Comparison of ENCODE assay signal across 7 cellular contexts in the genomic region with DNA sequence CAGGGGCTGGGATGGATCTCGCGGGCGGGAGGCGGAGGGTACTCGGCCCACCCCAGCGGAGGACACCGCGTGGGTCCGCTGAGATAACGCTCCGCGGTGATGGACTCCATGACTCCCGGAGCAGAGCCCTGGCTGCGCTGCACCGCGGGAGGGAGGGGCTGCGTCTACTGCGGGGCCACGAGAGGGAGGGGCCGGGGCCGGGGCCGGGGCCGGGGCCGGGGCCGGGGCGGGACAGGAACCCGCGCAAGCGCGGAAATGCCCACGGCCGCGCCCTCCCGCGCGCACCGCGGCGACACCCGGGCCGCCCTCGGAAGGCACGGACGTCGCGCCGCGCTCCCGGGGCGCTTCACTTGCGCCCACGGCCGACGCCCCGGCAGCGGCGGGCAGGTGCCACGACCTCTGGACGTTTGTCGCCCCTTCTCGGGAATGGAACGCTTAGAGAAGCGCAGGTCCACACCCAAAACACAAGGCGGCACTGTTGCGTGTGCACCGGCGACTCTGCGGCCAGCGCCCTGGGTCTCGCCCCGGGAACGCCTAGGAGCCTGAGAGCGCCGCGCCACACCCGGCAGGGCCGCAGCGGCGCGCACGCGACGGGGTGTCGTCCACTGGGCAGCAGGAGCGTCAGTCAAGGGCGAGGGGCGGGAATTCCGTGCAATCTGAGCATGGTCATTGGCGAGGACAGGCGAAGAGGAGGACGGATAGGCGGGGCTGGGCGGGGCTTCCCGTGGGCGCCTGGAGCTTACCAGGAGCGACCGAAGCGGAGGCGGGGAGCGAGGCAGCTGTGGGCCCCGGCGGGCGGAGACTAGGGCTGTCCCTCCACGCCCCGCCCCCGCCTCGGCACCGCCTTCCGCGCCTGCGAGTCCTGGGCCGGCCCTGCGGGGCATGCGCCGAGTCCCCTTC. TPM values are rescaled to one million over a fixed set of nuclear protein-coding genes. Genes with fewer than 3 reads are reported as not detected.
DNase-seq lines count a peak whose midpoint lies in the region; ATAC-seq, FAIRE-seq and TF ChIP-seq lines count a peak whose summit lies in the region.
"Not testable (repeated sequence)": the region's sequence is repeated elsewhere in the genome, so short reads cannot be mapped to it uniquely, and the experiment has no call there.
"Had no signal": no experiment of that assay in that cellular context is flagged by ENCODE, and none has a peak within 500 bp of the region (broad histone marks: within the 10 kb centered on the region; RNA-seq: fewer than 3 reads in every experiment).

No MANE protein-coding gene starts in this region.

- H3K4me3 Mint-ChIP-seq in activated T-cell treated with anti-CD3 and anti-CD28 coated beads, Interleukin-2, amount 50 U/mL, for 4 hours: not testable (repeated sequence)

- H3K9ac ChIP-seq in HepG2 (ENCODE audit: insufficient read depth, low read depth, low read length): not testable (repeated sequence)

- WGBS in HepG2 (ENCODE audit: low lambda C conversion rate): no CpG with 5 or more reads among the region's 115 CpGs

- H3K9me3 ChIP-seq in HepG2 (ENCODE audit: low read length): not testable (repeated sequence)

- H3K79me2 ChIP-seq in HepG2 (ENCODE audit: insufficient read depth, low read length): not testable (repeated sequence)

- not testable (repeated sequence) for H3K4me3 ChIP-seq in HepG2 (replicated peaks in 1 of 3; ENCODE audit: insufficient read depth in 1 of 3, low read depth in 2 of 3, low read length in 3 of 3)

- FAIRE-seq in HepG2 (lab: Jason Lieb, UNC): peak; percentile 99

- not testable (repeated sequence) for H2AFZ ChIP-seq in HepG2 (ENCODE audit: low read length)

- TF ChIP-seq POLR2A in HepG2 (IDR thresholded peaks at IDR 0.05; ENCODE audit: insufficient read depth in 1 of 2, low read depth in 2 of 2, low read length in 2 of 2): not testable (repeated sequence)

- not testable (repeated sequence) for H4K20me1 ChIP-seq in HepG2 (ENCODE audit: insufficient read depth, low read length)

- H3K27me3 Mint-ChIP-seq in activated T-cell treated with anti-CD3 and anti-CD28 coated beads, Interleukin-2, amount 50 U/mL, for 4 hours (ENCODE audit: low read depth): not testable (repeated sequence)

- H3K36me3 ChIP-seq in HepG2 (replicated peaks in 1 of 2; ENCODE audit: control insufficient read depth in 1 of 2, insufficient read depth in 2 of 2, low read length in 2 of 2): not testable (repeated sequence)

- not testable (repeated sequence) for H3K9me3 Mint-ChIP-seq in activated T-cell treated with anti-CD3 and anti-CD28 coated beads, Interleukin-2, amount 50 U/mL, for 4 hours

- not testable (repeated sequence) for TF ChIP-seq CTCF in 22Rv1 (IDR thresholded peaks at IDR 0.05); HepG2 (CRISPR knock-in tag; IDR thresholded peaks at IDR 0.05)

- not testable (repeated sequence) for BruUV-seq in HepG2 (replicated peaks; lab: Mats Ljungman, UMichigan)

- CTCF ChIA-PET in HepG2 (lab: Yijun Ruan, JAX; ENCODE audit: low intra/inter-chr PET ratio, low total read pairs): not testable (repeated sequence)

- not testable (repeated sequence) for H3K4me2 ChIP-seq in HepG2 (ENCODE audit: low read depth, low read length)

- TF ChIP-seq RAD21 in HepG2 (CRISPR knock-in tag; IDR thresholded peaks at IDR 0.05): not testable (repeated sequence)

- in situ Hi-C loops in HepG2 (cut with HindIII; ENCODE audit: extremely low pct_ligation_motif_present, low pct_unique_long_range_greater_than_20kb): not testable (repeated sequence)

- H3K27ac ChIP-seq in 22Rv1: 0 out of 2 replicates have a peak overlapping the region, but pooled peaks have one; percentile 27
- not testable (repeated sequence) for H3K27ac ChIP-seq in HepG2 (ENCODE audit: extremely low read length, insufficient read depth, low read length)

- POLR2A ChIA-PET in HepG2 (lab: Yijun Ruan, JAX): not testable (repeated sequence)

- H3K27me3 ChIP-seq in HepG2 (ENCODE audit: control insufficient read depth in 1 of 2, insufficient read depth in 2 of 2, low read length in 2 of 2): not testable (repeated sequence)

- DNase-seq in activated T-cell treated with anti-CD3 and anti-CD28 coated beads, Interleukin-2, amount 50 U/mL, for 4 hours; HepG2 (ENCODE audit: low spot score): not testable (repeated sequence)

- H3K36me3 Mint-ChIP-seq in activated T-cell treated with anti-CD3 and anti-CD28 coated beads, Interleukin-2, amount 50 U/mL, for 4 hours (ENCODE audit: insufficient read depth): not testable (repeated sequence)

- not testable (repeated sequence) for H3K4me1 Mint-ChIP-seq in activated T-cell treated with anti-CD3 and anti-CD28 coated beads, Interleukin-2, amount 50 U/mL, for 4 hours (ENCODE audit: low read depth)

- not testable (repeated sequence) for TF ChIP-seq EP300 in HepG2 (IDR thresholded peaks at IDR 0.05; ENCODE audit: low read depth in 2 of 2, low read length in 2 of 2); HepG2 (CRISPR knock-in tag; IDR thresholded peaks at IDR 0.05; ENCODE audit: borderline replicate concordance)

- H3K4me1 ChIP-seq in HepG2 (ENCODE audit: insufficient read depth, low read length): not testable (repeated sequence)

- intact Hi-C loops in HepG2 (cut with micrococcal nuclease; ENCODE audit: unreplicated experiment): not testable (repeated sequence)

- peak; percentile 84 for ATAC-seq in GM19324 (IDR thresholded peaks at IDR 0.05; ENCODE audit: low FRiP score, unreplicated experiment)
- ATAC-seq in HG02588 (IDR thresholded peaks at IDR 0.05; ENCODE audit: unreplicated experiment): peak; percentile 66
- ATAC-seq in HG03342 (IDR thresholded peaks at IDR 0.05; ENCODE audit: unreplicated experiment): peak; percentile 64
- ATAC-seq in activated T-cell treated with anti-CD3 and anti-CD28 coated beads, Interleukin-2, amount 50 U/mL, for 4 hours: peak; percentile 71 to 73
- peak; percentile 68 for ATAC-seq in HepG2

RNA-seq across cellular contexts. Expression of gene FLNA, which starts 32.8 kb away (rescaled TPM):
- total RNA-seq in activated T-cell treated with anti-CD3 and anti-CD28 coated beads, Interleukin-2, amount 50 U/mL, for 4 hours: 100 to 1,000 TPM; 765 to 924 (median 866) TPM
- 119 and 174 TPM in 2 replicates for total RNA-seq in HepG2 (2016; rRNA removed; fragmentation: Illumina TruSeq; extraction: Trizol)
- 13.2 and 13.4 TPM in 2 replicates for total RNA-seq in HepG2 (2016; cell fraction: cytosol; rRNA removed; fragmentation: Illumina TruSeq; extraction: Trizol; ENCODE audit: low read depth)
- 90.0 and 191 TPM in 2 replicates for total RNA-seq in HepG2 (2016; cell fraction: insoluble cytoplasmic fraction; rRNA removed; fragmentation: Illumina TruSeq; extraction: Trizol)
- total RNA-seq in HepG2 (2016; cell fraction: membrane; rRNA removed; fragmentation: Illumina TruSeq; extraction: Trizol): 36.3 and 36.5 TPM in 2 replicates
- 184 and 199 TPM in 2 replicates for total RNA-seq in HepG2 (2016; cell fraction: nucleus; rRNA removed; fragmentation: Illumina TruSeq; extraction: Trizol)
- 83.4 and 117 TPM in 2 replicates for polyA plus RNA-seq in HepG2 (2011; rRNA removed)
- 51.4 and 75.1 TPM in 2 replicates for polyA plus RNA-seq in HepG2 (2011; cell fraction: cytosol; rRNA removed)
- 546 and 648 TPM in 2 replicates for polyA plus RNA-seq in HepG2 (2011; cell fraction: nucleus; rRNA removed)
- 102 and 157 TPM in 2 replicates for polyA plus RNA-seq in HepG2 (2012)
- polyA plus RNA-seq in HepG2 (2016; cell fraction: cytosol; fragmentation: Illumina TruSeq; extraction: Trizol; ENCODE audit: low read depth): 12.4 and 15.1 TPM in 2 replicates
- 93.9 and 131 TPM in 2 replicates for polyA plus RNA-seq in HepG2 (2016; cell fraction: insoluble cytoplasmic fraction; fragmentation: Illumina TruSeq; extraction: Trizol; ENCODE audit: low read depth)
- polyA plus RNA-seq in HepG2 (2016; cell fraction: membrane; fragmentation: Illumina TruSeq; extraction: Trizol; ENCODE audit: low read depth): 22.9 and 27.1 TPM in 2 replicates
- polyA plus RNA-seq in HepG2 (2016; cell fraction: nucleus; fragmentation: Illumina TruSeq; extraction: Trizol; ENCODE audit: insufficient read depth, low read depth): 309 and 326 TPM in 2 replicates
- polyA minus RNA-seq in HepG2 (2011; rRNA and poly(A)+ RNA removed; ENCODE audit: low replicate concordance): 637 and 802 TPM in 2 replicates
- 304 and 314 TPM in 2 replicates for polyA minus RNA-seq in HepG2 (2011; cell fraction: cytosol; rRNA and poly(A)+ RNA removed)
- polyA minus RNA-seq in HepG2 (2011; cell fraction: nucleus; rRNA and poly(A)+ RNA removed): 230 and 260 TPM in 2 replicates

RNA-seq across cellular contexts. Expression of gene EMD, which starts 37.4 kb away (rescaled TPM):
- 100 to 1,000 TPM; 107 to 113 (median 111) TPM for total RNA-seq in activated T-cell treated with anti-CD3 and anti-CD28 coated beads, Interleukin-2, amount 50 U/mL, for 4 hours
- total RNA-seq in HepG2 (2016; rRNA removed; fragmentation: Illumina TruSeq; extraction: Trizol): 10.4 and 14.5 TPM in 2 replicates
- total RNA-seq in HepG2 (2016; cell fraction: cytosol; rRNA removed; fragmentation: Illumina TruSeq; extraction: Trizol; ENCODE audit: low read depth): 23.2 and 32.8 TPM in 2 replicates
- total RNA-seq in HepG2 (2016; cell fraction: insoluble cytoplasmic fraction; rRNA removed; fragmentation: Illumina TruSeq; extraction: Trizol): 8.8 and 14.4 TPM in 2 replicates
- 27.8 and 36.0 TPM in 2 replicates for total RNA-seq in HepG2 (2016; cell fraction: membrane; rRNA removed; fragmentation: Illumina TruSeq; extraction: Trizol)
- total RNA-seq in HepG2 (2016; cell fraction: nucleus; rRNA removed; fragmentation: Illumina TruSeq; extraction: Trizol): 9.2 and 9.7 TPM in 2 replicates
- 14.9 and 19.1 TPM in 2 replicates for polyA plus RNA-seq in HepG2 (2011; rRNA removed)
- polyA plus RNA-seq in HepG2 (2011; cell fraction: cytosol; rRNA removed): 16.0 and 18.2 TPM in 2 replicates
- 49.8 and 50.2 TPM in 2 replicates for polyA plus RNA-seq in HepG2 (2011; cell fraction: nucleus; rRNA removed)
- polyA plus RNA-seq in HepG2 (2012): 17.5 and 18.8 TPM in 2 replicates
- polyA plus RNA-seq in HepG2 (2016; cell fraction: cytosol; fragmentation: Illumina TruSeq; extraction: Trizol; ENCODE audit: low read depth): 74.7 and 108 TPM in 2 replicates
- 25.4 and 35.1 TPM in 2 replicates for polyA plus RNA-seq in HepG2 (2016; cell fraction: insoluble cytoplasmic fraction; fragmentation: Illumina TruSeq; extraction: Trizol; ENCODE audit: low read depth)
- 69.7 and 96.5 TPM in 2 replicates for polyA plus RNA-seq in HepG2 (2016; cell fraction: membrane; fragmentation: Illumina TruSeq; extraction: Trizol; ENCODE audit: low read depth)
- polyA plus RNA-seq in HepG2 (2016; cell fraction: nucleus; fragmentation: Illumina TruSeq; extraction: Trizol; ENCODE audit: insufficient read depth, low read depth): 38.7 and 39.0 TPM in 2 replicates
- polyA minus RNA-seq in HepG2 (2011; rRNA and poly(A)+ RNA removed; ENCODE audit: low replicate concordance): 13.3 and 53.4 TPM in 2 replicates
- 9.3 and 9.9 TPM in 2 replicates for polyA minus RNA-seq in HepG2 (2011; cell fraction: cytosol; rRNA and poly(A)+ RNA removed)
- 6.2 and 7.2 TPM in 2 replicates for polyA minus RNA-seq in HepG2 (2011; cell fraction: nucleus; rRNA and poly(A)+ RNA removed)

RNA-seq across cellular contexts. Expression of gene TKTL1, which starts 46.1 kb away (rescaled TPM):
- not detected for total RNA-seq in activated T-cell treated with anti-CD3 and anti-CD28 coated beads, Interleukin-2, amount 50 U/mL, for 4 hours
- not detected in 2 replicates for total RNA-seq in HepG2 (2016; rRNA removed; fragmentation: Illumina TruSeq; extraction: Trizol)
- total RNA-seq in HepG2 (2016; cell fraction: cytosol; rRNA removed; fragmentation: Illumina TruSeq; extraction: Trizol; ENCODE audit: low read depth): not detected in 2 replicates
- not detected in 2 replicates for total RNA-seq in HepG2 (2016; cell fraction: insoluble cytoplasmic fraction; rRNA removed; fragmentation: Illumina TruSeq; extraction: Trizol)
- not detected in 2 replicates for total RNA-seq in HepG2 (2016; cell fraction: membrane; rRNA removed; fragmentation: Illumina TruSeq; extraction: Trizol)
- total RNA-seq in HepG2 (2016; cell fraction: nucleus; rRNA removed; fragmentation: Illumina TruSeq; extraction: Trizol): not detected in 2 replicates
- not detected in 2 replicates for polyA plus RNA-seq in HepG2 (2011; rRNA removed)
- polyA plus RNA-seq in HepG2 (2011; cell fraction: cytosol; rRNA removed): not detected in 2 replicates
- polyA plus RNA-seq in HepG2 (2011; cell fraction: nucleus; rRNA removed): not detected in 2 replicates
- not detected in 2 replicates for polyA plus RNA-seq in HepG2 (2012)
- polyA plus RNA-seq in HepG2 (2016; cell fraction: cytosol; fragmentation: Illumina TruSeq; extraction: Trizol; ENCODE audit: low read depth): not detected in 2 replicates
- not detected in 2 replicates for polyA plus RNA-seq in HepG2 (2016; cell fraction: insoluble cytoplasmic fraction; fragmentation: Illumina TruSeq; extraction: Trizol; ENCODE audit: low read depth)
- not detected in 2 replicates for polyA plus RNA-seq in HepG2 (2016; cell fraction: membrane; fragmentation: Illumina TruSeq; extraction: Trizol; ENCODE audit: low read depth)
- not detected in 2 replicates for polyA plus RNA-seq in HepG2 (2016; cell fraction: nucleus; fragmentation: Illumina TruSeq; extraction: Trizol; ENCODE audit: insufficient read depth, low read depth)
- polyA minus RNA-seq in HepG2 (2011; rRNA and poly(A)+ RNA removed; ENCODE audit: low replicate concordance): 0.33 TPM in 1 of 2 replicates, not detected in the other
- polyA minus RNA-seq in HepG2 (2011; cell fraction: cytosol; rRNA and poly(A)+ RNA removed): not detected in 2 replicates
- not detected in 2 replicates for polyA minus RNA-seq in HepG2 (2011; cell fraction: nucleus; rRNA and poly(A)+ RNA removed)
- total RNA-seq: smooth muscle cell had no signal
- polyA plus RNA-seq: smooth muscle cell had no signal

RNA-seq across cellular contexts. Expression of gene TEX28, which starts 46.7 kb away (rescaled TPM):
- not detected for total RNA-seq in activated T-cell treated with anti-CD3 and anti-CD28 coated beads, Interleukin-2, amount 50 U/mL, for 4 hours
- total RNA-seq in HepG2 (2016; rRNA removed; fragmentation: Illumina TruSeq; extraction: Trizol): not detected in 2 replicates
- not detected in 2 replicates for total RNA-seq in HepG2 (2016; cell fraction: cytosol; rRNA removed; fragmentation: Illumina TruSeq; extraction: Trizol; ENCODE audit: low read depth)
- total RNA-seq in HepG2 (2016; cell fraction: insoluble cytoplasmic fraction; rRNA removed; fragmentation: Illumina TruSeq; extraction: Trizol): not detected in 2 replicates
- not detected in 2 replicates for total RNA-seq in HepG2 (2016; cell fraction: membrane; rRNA removed; fragmentation: Illumina TruSeq; extraction: Trizol)
- total RNA-seq in HepG2 (2016; cell fraction: nucleus; rRNA removed; fragmentation: Illumina TruSeq; extraction: Trizol): not detected in 2 replicates
- not detected in 2 replicates for polyA plus RNA-seq in HepG2 (2011; rRNA removed)
- polyA plus RNA-seq in HepG2 (2011; cell fraction: cytosol; rRNA removed): not detected in 2 replicates
- not detected in 2 replicates for polyA plus RNA-seq in HepG2 (2011; cell fraction: nucleus; rRNA removed)
- polyA plus RNA-seq in HepG2 (2012): not detected in 2 replicates
- not detected in 2 replicates for polyA plus RNA-seq in HepG2 (2016; cell fraction: cytosol; fragmentation: Illumina TruSeq; extraction: Trizol; ENCODE audit: low read depth)
- polyA plus RNA-seq in HepG2 (2016; cell fraction: insoluble cytoplasmic fraction; fragmentation: Illumina TruSeq; extraction: Trizol; ENCODE audit: low read depth): not detected in 2 replicates
- not detected in 2 replicates for polyA plus RNA-seq in HepG2 (2016; cell fraction: membrane; fragmentation: Illumina TruSeq; extraction: Trizol; ENCODE audit: low read depth)
- not detected in 2 replicates for polyA plus RNA-seq in HepG2 (2016; cell fraction: nucleus; fragmentation: Illumina TruSeq; extraction: Trizol; ENCODE audit: insufficient read depth, low read depth)
- not detected in 2 replicates for polyA minus RNA-seq in HepG2 (2011; rRNA and poly(A)+ RNA removed; ENCODE audit: low replicate concordance)
- not detected in 2 replicates for polyA minus RNA-seq in HepG2 (2011; cell fraction: cytosol; rRNA and poly(A)+ RNA removed)
- not detected in 2 replicates for polyA minus RNA-seq in HepG2 (2011; cell fraction: nucleus; rRNA and poly(A)+ RNA removed)
- total RNA-seq: smooth muscle cell had no signal
- polyA plus RNA-seq: smooth muscle cell had no signal

RNA-seq across cellular contexts. Expression of gene RPL10, which starts 56.5 kb away (rescaled TPM):
- 1,000 to 10,000 TPM; 3,297 to 3,503 (median 3,452) TPM for total RNA-seq in activated T-cell treated with anti-CD3 and anti-CD28 coated beads, Interleukin-2, amount 50 U/mL, for 4 hours
- total RNA-seq in HepG2 (2016; rRNA removed; fragmentation: Illumina TruSeq; extraction: Trizol): 2,381 and 2,883 TPM in 2 replicates
- 2,845 and 3,163 TPM in 2 replicates for total RNA-seq in HepG2 (2016; cell fraction: cytosol; rRNA removed; fragmentation: Illumina TruSeq; extraction: Trizol; ENCODE audit: low read depth)
- total RNA-seq in HepG2 (2016; cell fraction: insoluble cytoplasmic fraction; rRNA removed; fragmentation: Illumina TruSeq; extraction: Trizol): 2,364 and 2,968 TPM in 2 replicates
- 6,021 and 6,074 TPM in 2 replicates for total RNA-seq in HepG2 (2016; cell fraction: membrane; rRNA removed; fragmentation: Illumina TruSeq; extraction: Trizol)
- 936 and 1,040 TPM in 2 replicates for total RNA-seq in HepG2 (2016; cell fraction: nucleus; rRNA removed; fragmentation: Illumina TruSeq; extraction: Trizol)
- polyA plus RNA-seq in HepG2 (2011; rRNA removed): 4,713 and 5,167 TPM in 2 replicates
- 7,297 and 8,438 TPM in 2 replicates for polyA plus RNA-seq in HepG2 (2011; cell fraction: cytosol; rRNA removed)
- 1,715 and 1,756 TPM in 2 replicates for polyA plus RNA-seq in HepG2 (2011; cell fraction: nucleus; rRNA removed)
- 3,170 and 4,590 TPM in 2 replicates for polyA plus RNA-seq in HepG2 (2012)
- polyA plus RNA-seq in HepG2 (2016; cell fraction: cytosol; fragmentation: Illumina TruSeq; extraction: Trizol; ENCODE audit: low read depth): 5,111 and 5,676 TPM in 2 replicates
- 3,496 and 3,549 TPM in 2 replicates for polyA plus RNA-seq in HepG2 (2016; cell fraction: insoluble cytoplasmic fraction; fragmentation: Illumina TruSeq; extraction: Trizol; ENCODE audit: low read depth)
- polyA plus RNA-seq in HepG2 (2016; cell fraction: membrane; fragmentation: Illumina TruSeq; extraction: Trizol; ENCODE audit: low read depth): 7,184 and 7,370 TPM in 2 replicates
- 1,977 and 1,989 TPM in 2 replicates for polyA plus RNA-seq in HepG2 (2016; cell fraction: nucleus; fragmentation: Illumina TruSeq; extraction: Trizol; ENCODE audit: insufficient read depth, low read depth)
- 1,812 and 2,162 TPM in 2 replicates for polyA minus RNA-seq in HepG2 (2011; rRNA and poly(A)+ RNA removed; ENCODE audit: low replicate concordance)
- 929 and 970 TPM in 2 replicates for polyA minus RNA-seq in HepG2 (2011; cell fraction: cytosol; rRNA and poly(A)+ RNA removed)
- polyA minus RNA-seq in HepG2 (2011; cell fraction: nucleus; rRNA and poly(A)+ RNA removed): 272 and 332 TPM in 2 replicates
